In the genomic region with DNA sequence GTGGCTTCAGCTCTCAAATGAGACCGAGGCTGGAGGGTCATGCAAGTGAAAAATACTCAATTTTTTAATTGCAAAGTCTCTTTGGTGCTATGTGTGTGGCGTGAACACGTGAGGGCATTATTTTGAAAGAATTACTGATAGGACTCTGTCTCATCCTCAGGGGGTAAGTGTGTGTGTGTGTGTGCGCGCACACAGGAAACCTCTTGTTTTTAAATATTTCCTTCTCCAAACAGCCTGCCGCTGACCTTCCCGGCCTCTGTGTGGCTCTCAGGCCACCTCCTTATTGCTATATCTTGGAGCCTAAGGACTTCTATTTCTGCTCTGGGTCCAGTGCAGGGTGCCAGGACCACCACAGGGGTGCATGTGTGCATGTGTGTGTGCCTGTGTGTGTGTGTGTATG, we compare ENCODE assay signal across 15 cellular contexts.
DNase-seq lines count a peak whose midpoint lies in the region; ATAC-seq and TF ChIP-seq lines count a peak whose summit lies in the region.
"Had no signal": no experiment of that assay in that cellular context is flagged by ENCODE, and none has a peak within 500 bp of the region (broad histone marks: within the 10 kb centered on the region; RNA-seq: fewer than 3 reads in every experiment).

No MANE protein-coding gene starts in this region.

- H3K4me3 ChIP-seq in right cardiac atrium (ENCODE audit: low read length) (no peak overlapping the region), BE2C (ENCODE audit: low read depth, low read length) (no peak overlapping the region)
- H3K4me3 ChIP-seq: GM23248, PC-9 had no signal

- peak; percentile 34 to 75 for ATAC-seq in right cardiac atrium
- ATAC-seq in HG02610 (IDR thresholded peaks at IDR 0.05; ENCODE audit: unreplicated experiment) = no peak
- no peak for ATAC-seq in GM18498 (IDR thresholded peaks at IDR 0.05; ENCODE audit: unreplicated experiment)

- H3K9me3 ChIP-seq in right cardiac atrium (ENCODE audit: control insufficient read depth, low read length) = no peaks in the 10 kb centered on the region
- H3K9me3 ChIP-seq in BE2C = no peaks in the 10 kb centered on the region

- DNase-seq in activated gamma-delta T cell treated with Interleukin-2 at 50 U/mL for 16 hours = peak; percentile 24
- no peak for DNase-seq in activated gamma-delta T cell (lab: John Stamatoyannopoulos, UW)
- DNase-seq in NOMO-1 (lab: John Stamatoyannopoulos, UW; ENCODE audit: unreplicated experiment in 2 of 2) = peak; percentile 59 to 73
- DNase-seq in right cardiac atrium = peak in 1 of 3 donors; percentile 77
- DNase-seq in posterior vena cava (ENCODE audit: low spot score) = peak; percentile 78
- DNase-seq in BE2C = no peak
- DNase-seq: DMS 273 treated with DMSO at 0.1 percent for 48 hours, left colon, NCI-H1436, NCI-H226, PC-9, SW 1271 had no signal

- 56% methylated on average over 7 of the region's 7 CpGs for WGBS in right cardiac atrium

- H3K27ac ChIP-seq in right cardiac atrium (ENCODE audit: low read length) = no peak overlapping the region
- H3K27ac ChIP-seq: GM23248, PC-9 had no signal

- no peak for TF ChIP-seq CTCF in BE2C (IDR thresholded peaks at IDR 0.05; ENCODE audit: low read depth, low read length)

- H3K27me3 ChIP-seq in right cardiac atrium (ENCODE audit: control insufficient read depth, insufficient read depth) (no peaks in the 10 kb centered on the region), BE2C (no peaks in the 10 kb centered on the region)

- no peaks in the 10 kb centered on the region for H3K36me3 ChIP-seq in BE2C

- intact Hi-C loops in right cardiac atrium (cut with DNase I) = no loop called here
- intact Hi-C loops in posterior vena cava (cut with DNase I) = no loop called here

- H3K4me1 ChIP-seq in right cardiac atrium (ENCODE audit: control insufficient read depth, insufficient read depth, low read length) = peaks cover 12% of the 10 kb centered on the region
- H3K4me1 ChIP-seq in BE2C = peaks cover 1% of the 10 kb centered on the region; the same call in 1 of the 2 replicates

Comparison
In these comparisons a context has a peak if more than half of its experiments do, and no peak if none do; other contexts are left out.
1. DNase-seq: peak in activated gamma-delta T cell treated with Interleukin-2 at 50 U/mL for 16 hours (single experiment), NOMO-1 (2 of 2) and posterior vena cava (single experiment); none in activated gamma-delta T cell (single experiment) and BE2C (single experiment).
2. ATAC-seq: peak in right cardiac atrium (2 of 2); none in HG02610 (single experiment) and GM18498 (single experiment).